ENCODE assay signal across 33 cellular contexts in genomic region chr6:80976336-80976735, GRCh38.
"Had no signal": no experiment of that assay in that cellular context is flagged by ENCODE, and none has a peak within 500 bp of the region (broad histone marks: within the 10 kb centered on the region; RNA-seq: fewer than 3 reads in every experiment).

No MANE protein-coding gene starts in this region.

- DNase-seq: activated CD4-positive, alpha-beta T cell treated with anti-CD3 and anti-CD28 coated beads for 48 hours; activated CD4-positive, alpha-beta T cell treated with anti-CD3 and anti-CD28 coated beads, Interleukin-2, amount 50 U/mL, for 48 hours; activated CD8-positive, alpha-beta memory T cell treated with anti-CD3 and anti-CD28 coated beads for 24 hours; activated effector memory CD4-positive, alpha-beta T cell treated with Interleukin-2 at 50 U/mL for 16 hours; activated naive CD4-positive, alpha-beta T cell treated with Interleukin-2 at 50 U/mL for 16 hours; anterior cingulate cortex; dermis blood vessel endothelial cell; effector CD4-positive, alpha-beta T cell; esophagus squamous epithelium; gastrocnemius medialis; glutamatergic neuron; left lung; lower lobe of right lung; mesendoderm; natural killer cell; occipital lobe; psoas muscle; sigmoid colon; stimulated activated CD4-positive, alpha-beta T cell treated with anti-CD3 and anti-CD28 coated beads, Interleukin-15, amount 100 ng/mL, for 24 hours; stimulated activated CD4-positive, alpha-beta T cell treated with anti-CD3 and anti-CD28 coated beads, Interleukin-2, amount 100 ng/mL, for 24 hours; stimulated activated naive B cell treated with anti-CD40 and anti-IgM and Interleukin-4, amounts not matched to agents 10 μg/mL and 1 μg/mL and 100 μg/mL, for 72 hours; stomach; thyroid gland; upper lobe of right lung; WERI-Rb-1 had no signal

- H3K9me3 ChIP-seq: gastrocnemius medialis, left lung, lower lobe of right lung, psoas muscle, sigmoid colon, thyroid gland, upper lobe of right lung had no signal

- ATAC-seq: activated CD4-positive, CD25-positive, alpha-beta regulatory T cell treated with anti-CD3 and anti-CD28 coated beads, Interleukin-2, amount 50 U/mL, for 24 hours; gastrocnemius medialis; left lung; lower lobe of right lung; natural killer cell; psoas muscle; stimulated activated naive B cell treated with anti-CD40 and anti-IgM and Interleukin-4, amounts not matched to agents 10 μg/mL and 1 μg/mL and 100 μg/mL, for 72 hours; upper lobe of right lung had no signal

- H3K4me2 ChIP-seq: neural progenitor cell had no signal

- H2AFZ ChIP-seq: neural progenitor cell, parathyroid adenoma had no signal

- H3K4me3 Mint-ChIP-seq: activated naive CD8-positive, alpha-beta T cell; natural killer cell; neural progenitor cell; stimulated activated naive B cell treated with anti-CD40 and anti-IgM and Interleukin-4, amounts not matched to agents 10 μg/mL and 1 μg/mL and 100 μg/mL, for 72 hours had no signal

- H3K27me3 Mint-ChIP-seq: activated naive CD8-positive, alpha-beta T cell; stimulated activated naive B cell treated with anti-CD40 and anti-IgM and Interleukin-4, amounts not matched to agents 10 μg/mL and 1 μg/mL and 100 μg/mL, for 72 hours had no signal

- H3K79me2 ChIP-seq: parathyroid adenoma had no signal

- FAIRE-seq: colon, islet of Langerhans, TTC549 had no signal

- H3K9ac ChIP-seq: neural progenitor cell, parathyroid adenoma had no signal

- H3K27ac Mint-ChIP-seq: activated naive CD8-positive, alpha-beta T cell; natural killer cell; neural progenitor cell; stimulated activated naive B cell treated with anti-CD40 and anti-IgM and Interleukin-4, amounts not matched to agents 10 μg/mL and 1 μg/mL and 100 μg/mL, for 72 hours had no signal

- H3K27me3 ChIP-seq: esophagus squamous epithelium, gastrocnemius medialis, left lung, neural progenitor cell, sigmoid colon, stomach, thyroid gland, upper lobe of right lung had no signal

- H3K36me3 ChIP-seq: esophagus squamous epithelium, gastrocnemius medialis, left lung, lower lobe of right lung, neural progenitor cell, sigmoid colon, stomach, thyroid gland, upper lobe of right lung, WERI-Rb-1 had no signal

- H3K4me1 ChIP-seq: esophagus squamous epithelium, gastrocnemius medialis, left lung, lower lobe of right lung, neural progenitor cell, parathyroid adenoma, psoas muscle, sigmoid colon, stomach, thyroid gland, upper lobe of right lung had no signal

- H3K4me1 Mint-ChIP-seq: natural killer cell; neural progenitor cell; stimulated activated naive B cell treated with anti-CD40 and anti-IgM and Interleukin-4, amounts not matched to agents 10 μg/mL and 1 μg/mL and 100 μg/mL, for 72 hours had no signal

- H3K36me3 Mint-ChIP-seq: activated naive CD8-positive, alpha-beta T cell; natural killer cell; neural progenitor cell; stimulated activated naive B cell treated with anti-CD40 and anti-IgM and Interleukin-4, amounts not matched to agents 10 μg/mL and 1 μg/mL and 100 μg/mL, for 72 hours had no signal

- H3K4me3 ChIP-seq: esophagus squamous epithelium, gastrocnemius medialis, left lung, lower lobe of right lung, neural progenitor cell, psoas muscle, sigmoid colon, stomach, thyroid gland, upper lobe of right lung had no signal

- H3K27ac ChIP-seq: epithelial cell of prostate, esophagus squamous epithelium, gastrocnemius medialis, left lung, lower lobe of right lung, neural progenitor cell, parathyroid adenoma, psoas muscle, sigmoid colon, stomach, thyroid gland, upper lobe of right lung, WERI-Rb-1 had no signal
